8 cellular contexts compared by ENCODE assay signal in the genomic region with DNA sequence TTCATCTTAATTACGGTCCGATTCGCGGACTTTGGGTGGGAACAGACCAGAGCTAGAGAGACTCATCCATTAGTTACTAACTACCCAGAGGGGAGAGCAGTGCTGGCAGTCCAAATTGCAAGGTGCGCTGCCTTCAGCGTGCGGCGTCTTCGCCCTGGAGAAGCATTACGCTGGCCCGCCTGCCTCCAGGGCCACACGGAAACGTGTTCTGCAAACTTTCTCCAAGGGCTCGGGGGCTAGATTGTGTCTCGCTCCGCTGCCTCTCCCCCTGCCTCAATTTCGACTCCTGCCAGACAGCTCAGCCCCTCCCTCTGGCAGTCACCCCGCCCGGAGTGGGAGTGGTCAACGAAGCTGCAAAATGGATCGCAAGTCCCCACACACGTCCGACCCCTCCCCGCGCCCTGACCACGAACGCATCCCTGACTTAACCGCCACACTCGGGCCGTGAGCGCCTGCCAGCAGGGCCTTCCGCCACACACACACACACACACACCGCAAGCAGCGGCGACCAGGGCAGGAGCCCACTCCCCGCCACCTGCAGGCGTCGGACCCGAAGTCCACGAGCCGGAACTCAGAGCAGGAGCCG. TPM values are rescaled to one million over a fixed set of nuclear protein-coding genes. Genes with fewer than 3 reads are reported as not detected.
DNase-seq lines count a peak whose midpoint lies in the region; ATAC-seq and TF ChIP-seq lines count a peak whose summit lies in the region.

No MANE protein-coding gene starts in this region.

- H3K9me3 Mint-ChIP-seq in T-cell: no peaks in the 10 kb centered on the region

- intact Hi-C loops in stomach (cut with DNase I; ENCODE audit: low total_unique reads): no loop called here

- H3K4me3 Mint-ChIP-seq in T-cell: peak overlapping the region; percentile 47 to 76 (median 50)

- no peak for TF ChIP-seq CTCF in stomach (IDR thresholded peaks at IDR 0.05)
- no peak for TF ChIP-seq CTCF in omental fat pad (IDR thresholded peaks at IDR 0.05)

- H3K27me3 Mint-ChIP-seq in T-cell: peaks cover 66% of the 10 kb centered on the region in 2 donors

- 2 to 30% (median 9%) methylated on average over 4 to 42 of the region's 42 CpGs for WGBS in stomach, 5 donors

- no peak overlapping the region for H3K9ac ChIP-seq in iPS-18a (ENCODE audit: low read length)

- H3K27me3 ChIP-seq in iPS-18a (ENCODE audit: control insufficient read depth, insufficient read depth, low read length) (peaks cover 98% of the 10 kb centered on the region), stomach (peaks cover 18 to 81% (median 48%) of the 10 kb centered on the region in 3 donors)

- H3K4me3 ChIP-seq in iPS-18a (ENCODE audit: low read length) (peak overlapping the region; percentile 47), stomach (peak overlapping the region; percentile 13 to 44 (median 25))

- POLR2A ChIA-PET in T-cell (lab: Charles Lee): no interaction called here

- H3K36me3 ChIP-seq in iPS-18a (ENCODE audit: control insufficient read depth, low read depth, low read length) (no peaks in the 10 kb centered on the region), stomach (no peaks in the 10 kb centered on the region)

- peaks cover 8% of the 10 kb centered on the region for H3K9me3 ChIP-seq in iPS-18a (ENCODE audit: control insufficient read depth, low read depth, low read length)
- H3K9me3 ChIP-seq in stomach: peaks cover 0 to 7% (median 0%) of the 10 kb centered on the region in 4 donors

- H3K4me1 ChIP-seq in iPS-18a (ENCODE audit: control insufficient read depth, low read depth, low read length) (peaks cover 4% of the 10 kb centered on the region), stomach (peaks cover 0 to 20% (median 15%) of the 10 kb centered on the region in 4 donors)

- no peak overlapping the region for H3K27ac Mint-ChIP-seq in T-cell

- ATAC-seq in T-cell (replicated peaks in 1 of 4) (peak in 1 of 4 experiments; percentile 37), GM21367 (IDR thresholded peaks at IDR 0.05; ENCODE audit: unreplicated experiment) (no peak), omental fat pad (ENCODE audit: low FRiP score) (no peak)

- no peak for TF ChIP-seq POLR2A in stomach (IDR thresholded peaks at IDR 0.05)

- no peak for TF ChIP-seq EP300 in stomach (IDR thresholded peaks at IDR 0.05)

- peak; percentile 49 for DNase-seq in activated CD8-positive, alpha-beta memory T cell treated with anti-CD3 and anti-CD28 coated beads, Interleukin-2, amount 50 U/mL, for 48 hours
- no peak for DNase-seq in activated CD8-positive, alpha-beta memory T cell treated with anti-CD3 and anti-CD28 coated beads for 24 hours
- DNase-seq in T-cell (no peak), stomach (no peak), omental fat pad (ENCODE audit: low spot score) (no peak)
- DNase-seq in stimulated activated CD4-positive, alpha-beta T cell treated with anti-CD3 and anti-CD28 coated beads, Interleukin-4, amount 100 ng/mL, for 4 hours: no peak

- H3K36me3 Mint-ChIP-seq in T-cell: no peaks in the 10 kb centered on the region

- peaks cover 13 to 21% (median 14%) of the 10 kb centered on the region in 3 donors for H3K4me1 Mint-ChIP-seq in T-cell

- CTCF ChIA-PET in T-cell (lab: Charles Lee): interaction anchor here in 1 of 2 donors (0.7 kb wide), 1 partner anchor 264 kb away, joined by 4 read pairs; no protein-coding TSS in a partner anchor

- H3K27ac ChIP-seq in iPS-18a (ENCODE audit: low read length): no peak overlapping the region
- no peak overlapping the region for H3K27ac ChIP-seq in stomach

RNA-seq across cellular contexts. Expression of gene NKAP, which starts 47.0 kb away (rescaled TPM):
- total RNA-seq in T-cell (10 to 100 TPM; 12.2 to 16.9 (median 14.2) TPM), stomach (1 to 10 TPM in 4 of 5 donors, under 1 TPM in 1; 0.58 to 7.5 (median 6.1) TPM), omental fat pad (10 to 100 TPM in 1 of 4 donors, 1 to 10 TPM in 3; 3.1 to 10.7 (median 4.0) TPM)
- polyA plus RNA-seq in stomach: 1 to 10 TPM; 3.7 to 6.7 (median 6.3) TPM
